ENCODE assay signal across 20 cellular contexts in genomic region chr10:31657471-31657844, GRCh38.
A peak's percentile ranks its signal among the peaks of the same experiment; 100 is the strongest.
DNase-seq lines count a peak whose midpoint lies in the region; ATAC-seq and TF ChIP-seq lines count a peak whose summit lies in the region.
"Had no signal": no experiment of that assay in that cellular context is flagged by ENCODE, and none has a peak within 500 bp of the region (broad histone marks: within the 10 kb centered on the region; RNA-seq: fewer than 3 reads in every experiment).

No MANE protein-coding gene starts in this region.

- H3K27me3 ChIP-seq in breast epithelium (no peaks in the 10 kb centered on the region), sigmoid colon (no peaks in the 10 kb centered on the region)
- H3K27me3 ChIP-seq: neutrophil, SJSA1 had no signal

- H3K9me3 ChIP-seq in breast epithelium (no peaks in the 10 kb centered on the region), sigmoid colon (no peaks in the 10 kb centered on the region)
- H3K9me3 ChIP-seq: HAP-1, neutrophil, SJSA1 had no signal

- H3K4me3 Mint-ChIP-seq in MCF 10A (ENCODE audit: unreplicated experiment) = no peak overlapping the region
- H3K4me3 Mint-ChIP-seq: activated CD4-positive, alpha-beta T cell treated with anti-CD3 and anti-CD28 coated beads, Interleukin-2, amount 10 ng/mL, durations not matched to agents 24 days and 14 days; activated naive CD8-positive, alpha-beta T cell treated with anti-CD3 and anti-CD28 coated beads for 36 hours had no signal

- H3K36me3 Mint-ChIP-seq in MCF 10A (ENCODE audit: insufficient read depth, unreplicated experiment) = no peaks in the 10 kb centered on the region
- H3K36me3 Mint-ChIP-seq: activated naive CD8-positive, alpha-beta T cell treated with anti-CD3 and anti-CD28 coated beads for 36 hours had no signal

- H3K4me1 Mint-ChIP-seq in MCF 10A (ENCODE audit: insufficient read depth, unreplicated experiment) = no peaks in the 10 kb centered on the region
- H3K4me1 Mint-ChIP-seq: activated CD4-positive, alpha-beta T cell treated with anti-CD3 and anti-CD28 coated beads, Interleukin-2, amount 10 ng/mL, durations not matched to agents 24 days and 14 days; activated naive CD8-positive, alpha-beta T cell treated with anti-CD3 and anti-CD28 coated beads for 36 hours had no signal

- POLR2A ChIA-PET in MCF 10A (lab: Yijun Ruan, JAX) = no interaction called here

- 70 to 75% methylated on average over 2 of the region's 2 CpGs for WGBS in sigmoid colon, 2 donors

- peaks cover 14% of the 10 kb centered on the region for H3K27me3 Mint-ChIP-seq in MCF 10A (ENCODE audit: insufficient read depth, unreplicated experiment)

- TF ChIP-seq POLR2A in breast epithelium (IDR thresholded peaks at IDR 0.05) = no peak
- no peak for TF ChIP-seq POLR2A in sigmoid colon (IDR thresholded peaks at IDR 0.05)

- H3K9me3 Mint-ChIP-seq in MCF 10A (ENCODE audit: unreplicated experiment) = no peaks in the 10 kb centered on the region
- H3K9me3 Mint-ChIP-seq: activated CD4-positive, alpha-beta T cell treated with anti-CD3 and anti-CD28 coated beads, Interleukin-2, amount 10 ng/mL, durations not matched to agents 24 days and 14 days; activated naive CD8-positive, alpha-beta T cell treated with anti-CD3 and anti-CD28 coated beads for 36 hours; activated T-helper 2 cell treated with anti-CD3 and anti-CD28 coated beads, Interferon-gamma antibody, Interleukin-2, Interleukin-4, amounts not matched to agents 10 μg/mL and 5 μg/mL and 100 μg/mL, durations not matched to agents 14 hours and 24 hours and 36 hours had no signal

- peak; percentile 79 for ATAC-seq in left ventricle myocardium superior

- no peak overlapping the region for H3K27ac Mint-ChIP-seq in MCF 10A (ENCODE audit: low read depth, unreplicated experiment)
- H3K27ac Mint-ChIP-seq: activated CD4-positive, alpha-beta T cell treated with anti-CD3 and anti-CD28 coated beads, Interleukin-2, amount 10 ng/mL, durations not matched to agents 24 days and 14 days; activated naive CD8-positive, alpha-beta T cell treated with anti-CD3 and anti-CD28 coated beads for 36 hours; activated T-helper 2 cell treated with anti-CD3 and anti-CD28 coated beads, Interferon-gamma antibody, Interleukin-2, Interleukin-4, amounts not matched to agents 10 μg/mL and 5 μg/mL and 100 μg/mL, durations not matched to agents 14 hours and 24 hours and 36 hours had no signal

- H3K4me3 ChIP-seq in breast epithelium = no peak overlapping the region
- H3K4me3 ChIP-seq in sigmoid colon = no peak overlapping the region
- H3K4me3 ChIP-seq: HAP-1, SJSA1 had no signal

- CTCF ChIA-PET in MCF 10A (lab: Yijun Ruan, JAX) = no interaction called here

- H3K4me1 ChIP-seq in breast epithelium = no peaks in the 10 kb centered on the region
- H3K4me1 ChIP-seq in sigmoid colon = peaks cover 0 to 53% (median 45%) of the 10 kb centered on the region in 4 donors
- H3K4me1 ChIP-seq: HAP-1, SJSA1 had no signal

- TF ChIP-seq EP300 in sigmoid colon (IDR thresholded peaks at IDR 0.05) = no peak

- no peaks in the 10 kb centered on the region for H3K36me3 ChIP-seq in breast epithelium
- no peaks in the 10 kb centered on the region for H3K36me3 ChIP-seq in sigmoid colon
- H3K36me3 ChIP-seq: HAP-1, neutrophil, SJSA1 had no signal

- intact Hi-C loops in breast epithelium (cut with DNase I; ENCODE audit: low total_unique reads) (no loop called here), MCF 10A (cut with micrococcal nuclease) (no loop called here), left ventricle myocardium superior (cut with micrococcal nuclease) (no loop called here), sigmoid colon (cut with DNase I) (no loop called here)

- no TSS peak for BruUV-seq in MCF 10A (replicated peaks; lab: Mats Ljungman, UMichigan)

- no peak for TF ChIP-seq CTCF in breast epithelium (IDR thresholded peaks at IDR 0.05)
- no peak for TF ChIP-seq CTCF in MCF 10A (IDR thresholded peaks at IDR 0.05; ENCODE audit: unreplicated experiment)
- no peak for TF ChIP-seq CTCF in sigmoid colon (IDR thresholded peaks at IDR 0.05)

- DNase-seq in breast epithelium (ENCODE audit: low spot score in 2 of 2) = no peak
- no peak for DNase-seq in MCF 10A (ENCODE audit: unreplicated experiment)
- DNase-seq in left ventricle myocardium superior = no peak
- no peak for DNase-seq in sigmoid colon
- no peak for DNase-seq in NCI-H226
- no peak for DNase-seq in GDM1 (lab: John Stamatoyannopoulos, UW)
- DNase-seq in NCI-H2081 (lab: John Stamatoyannopoulos, UW) = no peak
- no peak for DNase-seq in inferior parietal cortex (ENCODE audit: extremely low spot score)
- DNase-seq: activated CD4-positive, alpha-beta T cell treated with anti-CD3 and anti-CD28 coated beads, Interleukin-2, amount 10 ng/mL, durations not matched to agents 24 days and 14 days; activated naive CD8-positive, alpha-beta T cell treated with anti-CD3 and anti-CD28 coated beads for 36 hours; AML-193; DMS79; KG1; NCI-H1694; retina had no signal

- H3K27ac ChIP-seq in breast epithelium = peak overlapping the region; percentile 4 to 23
- peak overlapping the region; percentile 31 to 90 (median 45) for H3K27ac ChIP-seq in sigmoid colon
- H3K27ac ChIP-seq: 22Rv1, neutrophil, SJSA1 had no signal
